In the genomic region with DNA sequence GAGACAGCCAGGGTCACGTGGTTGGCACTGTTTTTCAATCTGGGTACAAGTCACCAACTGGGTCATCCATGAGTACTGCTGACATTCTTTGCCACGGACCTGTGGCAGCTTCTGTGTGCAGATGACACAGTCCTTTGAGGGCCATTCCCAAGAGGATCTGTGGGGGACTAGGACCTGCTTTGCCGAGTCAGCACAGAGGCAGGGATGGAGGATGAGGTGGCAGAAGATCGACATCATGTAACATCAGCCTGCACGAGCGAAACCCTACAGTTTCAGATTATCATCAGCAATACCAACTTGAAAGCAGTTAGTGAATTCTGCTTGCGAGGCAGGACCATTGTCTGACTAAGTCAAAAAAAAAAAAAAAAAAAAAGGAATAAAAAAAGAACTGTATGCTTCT, we compare ENCODE assay signal across 16 cellular contexts.
A peak's percentile ranks its signal among the peaks of the same experiment; 100 is the strongest.
DNase-seq lines count a peak whose midpoint lies in the region; ATAC-seq and TF ChIP-seq lines count a peak whose summit lies in the region.
"Had no signal": no experiment of that assay in that cellular context is flagged by ENCODE, and none has a peak within 500 bp of the region (broad histone marks: within the 10 kb centered on the region; RNA-seq: fewer than 3 reads in every experiment).

No MANE protein-coding gene starts in this region.

- no peaks in the 10 kb centered on the region for H3K27me3 ChIP-seq in hepatocyte
- no peaks in the 10 kb centered on the region for H3K27me3 ChIP-seq in effector memory CD4-positive, alpha-beta T cell (replicated peaks; ENCODE audit: control insufficient read depth, insufficient read depth, low read length, poor library complexity, severe bottlenecking)
- H3K27me3 ChIP-seq: brain microvascular endothelial cell, pancreas had no signal

- H3K36me3 ChIP-seq in hepatocyte (replicated peaks; ENCODE audit: insufficient read depth, low read depth): no peaks in the 10 kb centered on the region
- no peaks in the 10 kb centered on the region for H3K36me3 ChIP-seq in effector memory CD4-positive, alpha-beta T cell (ENCODE audit: control insufficient read depth, insufficient read depth, low read length)
- H3K36me3 ChIP-seq: brain microvascular endothelial cell, pancreas had no signal

- H3K27ac ChIP-seq in hepatocyte: peak overlapping the region; percentile 8
- no peak overlapping the region for H3K27ac ChIP-seq in effector memory CD4-positive, alpha-beta T cell (ENCODE audit: insufficient read depth, low read length, poor library complexity, severe bottlenecking)
- H3K27ac ChIP-seq: brain microvascular endothelial cell, pancreas had no signal

- no peak overlapping the region for H3K4me3 ChIP-seq in hepatocyte
- H3K4me3 ChIP-seq in effector memory CD4-positive, alpha-beta T cell (ENCODE audit: insufficient read depth, low read depth, low read length, poor library complexity, severe bottlenecking): no peak overlapping the region
- H3K4me3 ChIP-seq: pancreas had no signal

- H3K9me2 ChIP-seq in hepatocyte (replicated peaks; ENCODE audit: insufficient read depth): no peaks in the 10 kb centered on the region

- no peak overlapping the region for H3K4me3 Mint-ChIP-seq in activated T-helper 1 cell treated with anti-CD3 and anti-CD28 coated beads, Interleukin-12 subunit alpha, Interleukin-12 subunit beta, Interleukin-2, Interleukin-4 antibody, amounts not matched to agents 30 ng/mL and 10 ng/mL and 1 ng/mL, durations not matched to agents 14 hours and 24 hours and 36 hours

- H3K27me3 Mint-ChIP-seq in activated T-helper 1 cell treated with anti-CD3 and anti-CD28 coated beads, Interleukin-12 subunit alpha, Interleukin-12 subunit beta, Interleukin-2, Interleukin-4 antibody, amounts not matched to agents 30 ng/mL and 10 ng/mL and 1 ng/mL, durations not matched to agents 14 hours and 24 hours and 36 hours (ENCODE audit: insufficient read depth): peaks cover 37% of the 10 kb centered on the region

- no peak overlapping the region for H2AFZ ChIP-seq in hepatocyte

- no peak for TF ChIP-seq CTCF in hepatocyte (IDR thresholded peaks at IDR 0.05; ENCODE audit: poor library complexity)

- 91% methylated on average over 7 of the region's 7 CpGs for WGBS in hepatocyte (ENCODE audit: low lambda C conversion rate, missing lambda C conversion rate)

- DNase-seq in activated T-cell treated with anti-CD3 and anti-CD28 coated beads for 24 hours (ENCODE audit: low read depth) (peak; percentile 42), hepatocyte (ENCODE audit: low spot score) (no peak), dedifferentiated amniotic fluid mesenchymal stem cell (ENCODE audit: extremely low spot score) (no peak)
- no peak for DNase-seq in activated T-cell treated with anti-CD3 and anti-CD28 coated beads, Interleukin-2, amount 50 U/mL, for 1 hour
- peak; percentile 46 for DNase-seq in activated CD4-positive, CD25-positive, alpha-beta regulatory T cell treated with anti-CD3 and anti-CD28 coated beads, Interleukin-2, amount 50 U/mL, for 72 hours
- peak; percentile 31 for DNase-seq in stimulated activated naive CD8-positive, alpha-beta T cell treated with anti-CD3 and anti-CD28 coated beads, Interleukin-15, Interleukin-2, amounts not matched to agents 100 U/mL and 50 U/mL, for 24 hours
- no peak for DNase-seq in effector memory CD4-positive, alpha-beta T cell
- no peak for DNase-seq in activated T-helper 1 cell treated with anti-CD3 and anti-CD28 coated beads, Interleukin-12 subunit alpha, Interleukin-12 subunit beta, Interleukin-2, Interleukin-4 antibody, amounts not matched to agents 30 ng/mL and 10 ng/mL and 1 ng/mL, durations not matched to agents 14 hours and 24 hours and 36 hours (ENCODE audit: low spot score)
- DNase-seq: activated gamma-delta T cell treated with Interleukin-2 at 50 U/mL for 16 hours, brain microvascular endothelial cell, Calu3, GF-D8, KBM-7, NCI-H1436 treated with DMSO at 0.1 percent for 48 hours, pancreas, small intestine had no signal

- no peak overlapping the region for H3K27ac Mint-ChIP-seq in activated T-helper 1 cell treated with anti-CD3 and anti-CD28 coated beads, Interleukin-12 subunit alpha, Interleukin-12 subunit beta, Interleukin-2, Interleukin-4 antibody, amounts not matched to agents 30 ng/mL and 10 ng/mL and 1 ng/mL, durations not matched to agents 14 hours and 24 hours and 36 hours

- no peak overlapping the region for H3K4me2 ChIP-seq in hepatocyte

- no peaks in the 10 kb centered on the region for H3K9me3 Mint-ChIP-seq in activated T-helper 1 cell treated with anti-CD3 and anti-CD28 coated beads, Interleukin-12 subunit alpha, Interleukin-12 subunit beta, Interleukin-2, Interleukin-4 antibody, amounts not matched to agents 30 ng/mL and 10 ng/mL and 1 ng/mL, durations not matched to agents 14 hours and 24 hours and 36 hours

- no peaks in the 10 kb centered on the region for H3K9me3 ChIP-seq in hepatocyte (ENCODE audit: low read depth)
- no peaks in the 10 kb centered on the region for H3K9me3 ChIP-seq in effector memory CD4-positive, alpha-beta T cell (ENCODE audit: control insufficient read depth, low read length)
- H3K9me3 ChIP-seq: pancreas had no signal

- H3K4me1 ChIP-seq in hepatocyte (ENCODE audit: insufficient read depth): peaks cover 8% of the 10 kb centered on the region
- peaks cover 9% of the 10 kb centered on the region for H3K4me1 ChIP-seq in effector memory CD4-positive, alpha-beta T cell (ENCODE audit: control insufficient read depth, insufficient read depth, low read length, poor library complexity, severe bottlenecking)

- peaks cover 14% of the 10 kb centered on the region for H3K79me2 ChIP-seq in hepatocyte

- intact Hi-C loops in activated T-helper 1 cell treated with anti-CD3 and anti-CD28 coated beads, Interleukin-12 subunit alpha, Interleukin-12 subunit beta, Interleukin-2, Interleukin-4 antibody, amounts not matched to agents 30 ng/mL and 10 ng/mL and 1 ng/mL, durations not matched to agents 14 hours and 24 hours and 36 hours (cut with micrococcal nuclease): loop anchor here (5.0 kb wide), 1 partner anchor 136 kb away; no protein-coding TSS in a partner anchor

- H3K36me3 Mint-ChIP-seq in activated T-helper 1 cell treated with anti-CD3 and anti-CD28 coated beads, Interleukin-12 subunit alpha, Interleukin-12 subunit beta, Interleukin-2, Interleukin-4 antibody, amounts not matched to agents 30 ng/mL and 10 ng/mL and 1 ng/mL, durations not matched to agents 14 hours and 24 hours and 36 hours (ENCODE audit: low read depth): no peaks in the 10 kb centered on the region

- H4K20me1 ChIP-seq in hepatocyte (ENCODE audit: insufficient read depth, poor library complexity, severe bottlenecking): no peaks in the 10 kb centered on the region

- peaks cover 16% of the 10 kb centered on the region for H3K4me1 Mint-ChIP-seq in activated T-helper 1 cell treated with anti-CD3 and anti-CD28 coated beads, Interleukin-12 subunit alpha, Interleukin-12 subunit beta, Interleukin-2, Interleukin-4 antibody, amounts not matched to agents 30 ng/mL and 10 ng/mL and 1 ng/mL, durations not matched to agents 14 hours and 24 hours and 36 hours (ENCODE audit: low read depth)

- peak; percentile 17 for ATAC-seq in stimulated activated naive CD8-positive, alpha-beta T cell treated with anti-CD3 and anti-CD28 coated beads, Interleukin-15, Interleukin-2, amounts not matched to agents 100 U/mL and 50 U/mL, for 24 hours

Comparison
In these comparisons a context has a peak if more than half of its experiments do, and no peak if none do; other contexts are left out.
1. DNase-seq: peak in activated T-cell treated with anti-CD3 and anti-CD28 coated beads for 24 hours (single experiment), activated CD4-positive, CD25-positive, alpha-beta regulatory T cell treated with anti-CD3 and anti-CD28 coated beads, Interleukin-2, amount 50 U/mL, for 72 hours (single experiment) and stimulated activated naive CD8-positive, alpha-beta T cell treated with anti-CD3 and anti-CD28 coated beads, Interleukin-15, Interleukin-2, amounts not matched to agents 100 U/mL and 50 U/mL, for 24 hours (single experiment); none in activated T-cell treated with anti-CD3 and anti-CD28 coated beads, Interleukin-2, amount 50 U/mL, for 1 hour (single experiment), hepatocyte (single experiment), dedifferentiated amniotic fluid mesenchymal stem cell (single experiment), effector memory CD4-positive, alpha-beta T cell (0 of 3) and activated T-helper 1 cell treated with anti-CD3 and anti-CD28 coated beads, Interleukin-12 subunit alpha, Interleukin-12 subunit beta, Interleukin-2, Interleukin-4 antibody, amounts not matched to agents 30 ng/mL and 10 ng/mL and 1 ng/mL, durations not matched to agents 14 hours and 24 hours and 36 hours (single experiment).